In the genomic region with DNA sequence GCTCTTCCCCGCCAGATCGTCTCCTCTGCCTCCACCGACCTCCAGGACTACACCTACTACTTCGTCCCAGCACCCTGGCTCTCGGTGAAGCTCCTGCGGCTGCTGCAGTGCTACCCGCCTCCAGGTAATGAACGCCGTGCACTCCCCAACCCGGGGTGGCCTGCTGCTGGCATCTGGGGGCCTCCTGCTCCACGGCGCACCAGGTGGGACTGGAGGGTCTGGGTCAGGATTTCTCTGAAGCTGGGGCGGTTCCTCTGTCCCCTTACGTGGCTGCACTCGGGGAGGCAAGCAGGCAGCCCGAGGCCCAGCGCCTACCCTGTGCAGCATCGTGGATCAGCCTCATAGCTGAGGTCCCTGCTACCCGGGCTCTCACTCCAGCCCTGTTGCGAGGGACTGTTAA, we compare ENCODE assay signal across 28 cellular contexts. TPM values are rescaled to one million over a fixed set of nuclear protein-coding genes. Genes with fewer than 3 reads are reported as not detected.
DNase-seq lines count a peak whose midpoint lies in the region; ATAC-seq, FAIRE-seq and TF ChIP-seq lines count a peak whose summit lies in the region.
"Had no signal": no experiment of that assay in that cellular context is flagged by ENCODE, and none has a peak within 500 bp of the region (broad histone marks: within the 10 kb centered on the region; RNA-seq: fewer than 3 reads in every experiment).

No MANE protein-coding gene starts in this region.

- H3K9ac ChIP-seq in kidney (ENCODE audit: low read length in 2 of 2): no peak overlapping the region
- H3K9ac ChIP-seq in neuronal stem cell (ENCODE audit: low read depth, low read length, poor library complexity): no peak overlapping the region
- H3K9ac ChIP-seq: BLaER1 treated with 17β-estradiol and CSF1 and Interleukin-3, amounts not matched to agents 10 nM and 100 nM had no signal

- no peak for ATAC-seq in RWPE2 (ENCODE audit: low read depth)
- ATAC-seq: A549; CD8-positive, alpha-beta T cell; GM12878 had no signal

- intact Hi-C loops in kidney (cut with DNase I) (no loop called here), posterior vena cava (cut with DNase I) (loop anchor here in 1 of 2 donors (5.0 kb wide), 1 partner anchor 1358 kb away; no protein-coding TSS in a partner anchor)

- no peak overlapping the region for H2AFZ ChIP-seq in neuronal stem cell (ENCODE audit: low read length)

- H2BK12ac ChIP-seq in neuronal stem cell (ENCODE audit: low read length): no peak overlapping the region

- FAIRE-seq in kidney (lab: Jason Lieb, UNC): no peak
- FAIRE-seq: A549, D721Med, GM12878, GM12892, GM18507 had no signal

- no CpG with 5 or more reads among the region's 20 CpGs for WGBS in neuronal stem cell (ENCODE audit: extremely low coverage in 2 of 2, insufficient read length in 2 of 2, insufficient replicate concordance in 1 of 2), 2 donors

- no peak overlapping the region for H3K18ac ChIP-seq in neuronal stem cell (ENCODE audit: low read length)

- H3K27me3 ChIP-seq in RWPE2 (ENCODE audit: insufficient read depth, poor library complexity, severe bottlenecking) (no peaks in the 10 kb centered on the region), neuronal stem cell (ENCODE audit: control insufficient read depth in 3 of 3, insufficient read depth in 3 of 3, low read depth in 1 of 3, low read length in 3 of 3) (no peaks in the 10 kb centered on the region)
- H3K27me3 ChIP-seq: BLaER1 treated with 17β-estradiol and CSF1 and Interleukin-3, amounts not matched to agents 10 nM and 100 nM had no signal

- H3K4me1 ChIP-seq in RWPE2 (ENCODE audit: insufficient read depth, poor library complexity, severe bottlenecking) (no peaks in the 10 kb centered on the region), kidney (ENCODE audit: control insufficient read depth in 1 of 2, insufficient read depth in 1 of 2, low read depth in 1 of 2, low read length in 2 of 2) (no peaks in the 10 kb centered on the region), neuronal stem cell (ENCODE audit: control insufficient read depth in 2 of 2, insufficient read depth in 1 of 2, low read depth in 1 of 2, low read length in 2 of 2) (no peaks in the 10 kb centered on the region)
- H3K4me1 ChIP-seq: BLaER1 treated with 17β-estradiol and CSF1 and Interleukin-3, amounts not matched to agents 10 nM and 100 nM; Caco-2 had no signal

- H3K4me3 ChIP-seq in RWPE2 (ENCODE audit: severe bottlenecking): no peak overlapping the region
- no peak overlapping the region for H3K4me3 ChIP-seq in kidney (ENCODE audit: low read length in 2 of 2)
- H3K4me3 ChIP-seq in neuronal stem cell (ENCODE audit: low read length in 2 of 2): no peak overlapping the region
- H3K4me3 ChIP-seq: A549; BLaER1 treated with 17β-estradiol and CSF1 and Interleukin-3, amounts not matched to agents 10 nM and 100 nM; GM12878 had no signal

- H3K9me3 ChIP-seq in RWPE2 (ENCODE audit: severe bottlenecking) (no peaks in the 10 kb centered on the region), kidney (ENCODE audit: control insufficient read depth in 1 of 2, low read length in 2 of 2) (no peaks in the 10 kb centered on the region), neuronal stem cell (replicated peaks in 1 of 2; ENCODE audit: control insufficient read depth in 2 of 2, insufficient read depth in 1 of 2, low read depth in 1 of 2, low read length in 2 of 2) (no peaks in the 10 kb centered on the region)
- H3K9me3 ChIP-seq: A549; BLaER1 treated with 17β-estradiol and CSF1 and Interleukin-3, amounts not matched to agents 10 nM and 100 nM; Caco-2 had no signal

- no peak overlapping the region for H2BK120ac ChIP-seq in neuronal stem cell (ENCODE audit: low read depth, low read length)

- H3K4me2 ChIP-seq in neuronal stem cell (ENCODE audit: insufficient read depth, low read length, poor library complexity, severe bottlenecking): no peak overlapping the region
- H3K4me2 ChIP-seq: A549; BLaER1 treated with 17β-estradiol and CSF1 and Interleukin-3, amounts not matched to agents 10 nM and 100 nM had no signal

- peak overlapping the region; percentile 73 for H3K23ac ChIP-seq in neuronal stem cell (ENCODE audit: low read depth, low read length, poor library complexity)

- no peak for TF ChIP-seq CTCF in RWPE2 (IDR thresholded peaks at IDR 0.05; ENCODE audit: poor library complexity, severe bottlenecking)
- TF ChIP-seq CTCF in kidney (IDR thresholded peaks at IDR 0.05; ENCODE audit: borderline replicate concordance, extremely low read depth, insufficient read depth): no peak

- H4K8ac ChIP-seq in neuronal stem cell (ENCODE audit: low read depth, low read length): no peak overlapping the region

- H3K14ac ChIP-seq in neuronal stem cell (ENCODE audit: low read length): no peak overlapping the region

- no peak overlapping the region for H4K91ac ChIP-seq in neuronal stem cell (ENCODE audit: low read depth, low read length, poor library complexity)

- peak overlapping the region; percentile 13 for H2BK5ac ChIP-seq in neuronal stem cell (ENCODE audit: low read length)

- H3K27ac ChIP-seq in RWPE2 (ENCODE audit: poor library complexity, severe bottlenecking) (no peak overlapping the region), kidney (ENCODE audit: low read depth in 2 of 2, low read length in 2 of 2) (no peak overlapping the region), neuronal stem cell (replicated peaks; ENCODE audit: low read length) (no peak overlapping the region)
- H3K27ac ChIP-seq: 22Rv1; A549; BLaER1 treated with 17β-estradiol and CSF1 and Interleukin-3, amounts not matched to agents 10 nM and 100 nM; C4-2B had no signal

- H3K36me3 ChIP-seq in RWPE2 (ENCODE audit: low read depth) (peaks cover 67% of the 10 kb centered on the region), kidney (ENCODE audit: control insufficient read depth in 1 of 2, insufficient read depth in 2 of 2, low read length in 2 of 2) (peaks cover 35 to 53% of the 10 kb centered on the region in 2 donors), neuronal stem cell (replicated peaks in 1 of 2; ENCODE audit: control insufficient read depth in 2 of 2, insufficient read depth in 2 of 2, low read length in 2 of 2) (peaks cover 64 to 86% of the 10 kb centered on the region in 2 donors)

- H3K4ac ChIP-seq in neuronal stem cell (ENCODE audit: low read length): no peak overlapping the region

- no peak overlapping the region for H2BK15ac ChIP-seq in neuronal stem cell (ENCODE audit: low read length)

- peaks cover 10% of the 10 kb centered on the region for H3K79me1 ChIP-seq in neuronal stem cell (ENCODE audit: low read depth, low read length)

- no peak overlapping the region for H2AK5ac ChIP-seq in neuronal stem cell (ENCODE audit: low read depth, low read length)

- DNase-seq in RWPE2 (ENCODE audit: low spot score) (peak; percentile 51), kidney (peak; percentile 58), neuronal stem cell (ENCODE audit: low spot score) (no peak), posterior vena cava (ENCODE audit: low spot score) (no peak), DMS 273 (lab: John Stamatoyannopoulos, UW; ENCODE audit: unreplicated experiment) (no peak)
- DNase-seq: AML-193; Caco-2; Calu3; CD4-positive, alpha-beta T cell; CD8-positive, alpha-beta T cell; DMS 273 treated with DMSO at 0.1 percent for 48 hours; DMS153; DMS53; DMS79; DND-41; EL; GDM1 had no signal

RNA-seq across cellular contexts. Expression of a gene that starts 17.5 kb away (rescaled TPM):
- total RNA-seq in kidney (26.9 TPM), posterior vena cava (10 to 100 TPM in 1 of 2 donors, 1 to 10 TPM in 1; 6.9 to 12.2 TPM)
- polyA plus RNA-seq in kidney (ENCODE audit: insufficient read depth, low read depth, low replicate concordance): 51.2 TPM
- polyA plus RNA-seq in neuronal stem cell (2013, experiment 1 of 2): 24.3 TPM
- 23.9 TPM for polyA plus RNA-seq in neuronal stem cell (2013, experiment 2 of 2)

RNA-seq across cellular contexts. Expression of a gene that starts 22.5 kb away (rescaled TPM):
- total RNA-seq in kidney: 53.2 TPM
- polyA plus RNA-seq in kidney (ENCODE audit: insufficient read depth, low read depth, low replicate concordance): 37.3 TPM
- polyA plus RNA-seq in neuronal stem cell (2013, experiment 1 of 2): 63.1 TPM
- polyA plus RNA-seq in neuronal stem cell (2013, experiment 2 of 2): 64.7 TPM
- 10 to 100 TPM; 25.6 to 25.9 TPM for total RNA-seq in posterior vena cava

RNA-seq across cellular contexts. Expression of a gene that starts 28.8 kb away (rescaled TPM):
- total RNA-seq in kidney (70.0 TPM), posterior vena cava (10 to 100 TPM; 81.7 to 88.1 TPM)
- 32.0 TPM for polyA plus RNA-seq in kidney (ENCODE audit: insufficient read depth, low read depth, low replicate concordance)
- 65.3 TPM for polyA plus RNA-seq in neuronal stem cell (2013, experiment 1 of 2)
- 66.4 TPM for polyA plus RNA-seq in neuronal stem cell (2013, experiment 2 of 2)

RNA-seq across cellular contexts. Expression of a gene that starts 32.5 kb away (rescaled TPM):
- 0.50 TPM for total RNA-seq in kidney
- 0.47 TPM for polyA plus RNA-seq in kidney (ENCODE audit: insufficient read depth, low read depth, low replicate concordance)
- polyA plus RNA-seq in neuronal stem cell (2013, experiment 1 of 2): 0.31 TPM
- polyA plus RNA-seq in neuronal stem cell (2013, experiment 2 of 2): 0.44 TPM
- total RNA-seq in posterior vena cava: 1 to 10 TPM; 2.0 to 2.7 TPM
- total RNA-seq: A172, Caco-2, Calu3, Daoy, G401, GM12878 had no signal
- polyA plus RNA-seq: A549, GM12878 had no signal

RNA-seq across cellular contexts. Expression of a gene that starts 55.3 kb away (rescaled TPM):
- 118 TPM for total RNA-seq in kidney
- polyA plus RNA-seq in kidney (ENCODE audit: insufficient read depth, low read depth, low replicate concordance): 235 TPM
- polyA plus RNA-seq in neuronal stem cell (2013, experiment 1 of 2): 316 TPM
- 321 TPM for polyA plus RNA-seq in neuronal stem cell (2013, experiment 2 of 2)
- total RNA-seq in posterior vena cava: 10 to 100 TPM; 78.7 to 95.2 TPM

Comparison
In these comparisons a context has a peak if more than half of its experiments do, and no peak if none do; other contexts are left out.
1. DNase-seq: peak in RWPE2 (single experiment) and kidney (single experiment); none in neuronal stem cell (single experiment), posterior vena cava (single experiment) and DMS 273 (single experiment).